In the genomic region with DNA sequence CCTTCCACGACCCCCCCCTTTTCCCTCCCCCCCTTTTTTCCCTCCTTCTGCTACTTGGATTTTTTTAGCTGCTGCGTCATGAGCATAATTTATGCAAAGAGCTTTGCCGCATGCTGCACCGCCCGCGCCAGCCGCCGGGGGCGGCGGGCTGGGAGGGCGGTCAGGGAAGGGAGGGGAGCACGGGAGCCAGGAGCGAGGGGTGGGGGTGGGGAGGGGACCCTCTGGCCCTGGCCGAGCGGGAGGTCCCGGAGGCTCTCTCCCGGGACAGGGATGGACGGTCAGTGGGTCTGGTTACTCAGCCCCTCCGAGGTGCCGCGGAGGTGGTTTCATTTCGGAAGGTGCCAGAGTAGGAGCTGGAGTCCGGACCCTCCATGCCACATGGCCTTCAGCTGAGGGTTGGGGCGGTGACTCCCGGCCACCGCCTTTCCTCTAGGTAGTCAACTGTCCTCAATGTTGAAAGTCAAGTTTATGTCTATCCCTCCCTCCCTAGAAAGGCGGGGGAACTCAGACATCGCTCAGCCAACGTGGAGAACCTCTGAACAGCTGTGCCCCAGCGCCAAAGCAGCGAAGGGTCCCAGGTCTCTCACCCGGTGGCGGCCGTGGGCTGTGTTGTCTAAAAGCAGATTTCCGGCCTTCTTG, we compare ENCODE assay signal across 1 cellular context.
TF ChIP-seq lines count a peak whose summit lies in the region.

A gene with protein sequence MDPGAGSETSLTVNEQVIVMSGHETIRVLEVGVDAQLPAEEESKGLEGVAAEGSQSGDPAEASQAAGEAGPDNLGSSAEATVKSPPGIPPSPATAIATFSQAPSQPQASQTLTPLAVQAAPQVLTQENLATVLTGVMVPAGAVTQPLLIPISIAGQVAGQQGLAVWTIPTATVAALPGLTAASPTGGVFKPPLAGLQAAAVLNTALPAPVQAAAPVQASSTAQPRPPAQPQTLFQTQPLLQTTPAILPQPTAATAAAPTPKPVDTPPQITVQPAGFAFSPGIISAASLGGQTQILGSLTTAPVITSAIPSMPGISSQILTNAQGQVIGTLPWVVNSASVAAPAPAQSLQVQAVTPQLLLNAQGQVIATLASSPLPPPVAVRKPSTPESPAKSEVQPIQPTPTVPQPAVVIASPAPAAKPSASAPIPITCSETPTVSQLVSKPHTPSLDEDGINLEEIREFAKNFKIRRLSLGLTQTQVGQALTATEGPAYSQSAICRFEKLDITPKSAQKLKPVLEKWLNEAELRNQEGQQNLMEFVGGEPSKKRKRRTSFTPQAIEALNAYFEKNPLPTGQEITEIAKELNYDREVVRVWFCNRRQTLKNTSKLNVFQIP (minus strand): TSS at position 95 of the 639 bp plus-strand sequence. CDS start 11,226 bp downstream, outside the sequence.

TF ChIP-seq in HEK293, 187 proteins besides CTCF, POLR2A, EP300 and RAD21 (continued from another document):
- TF ChIP-seq, protein P1, sequence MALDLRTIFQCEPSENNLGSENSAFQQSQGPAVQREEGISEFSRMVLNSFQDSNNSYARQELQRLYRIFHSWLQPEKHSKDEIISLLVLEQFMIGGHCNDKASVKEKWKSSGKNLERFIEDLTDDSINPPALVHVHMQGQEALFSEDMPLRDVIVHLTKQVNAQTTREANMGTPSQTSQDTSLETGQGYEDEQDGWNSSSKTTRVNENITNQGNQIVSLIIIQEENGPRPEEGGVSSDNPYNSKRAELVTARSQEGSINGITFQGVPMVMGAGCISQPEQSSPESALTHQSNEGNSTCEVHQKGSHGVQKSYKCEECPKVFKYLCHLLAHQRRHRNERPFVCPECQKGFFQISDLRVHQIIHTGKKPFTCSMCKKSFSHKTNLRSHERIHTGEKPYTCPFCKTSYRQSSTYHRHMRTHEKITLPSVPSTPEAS (tag by site-specific recombination; IDR thresholded peaks at IDR 0.05), result no peak
- TF ChIP-seq, protein P2, sequence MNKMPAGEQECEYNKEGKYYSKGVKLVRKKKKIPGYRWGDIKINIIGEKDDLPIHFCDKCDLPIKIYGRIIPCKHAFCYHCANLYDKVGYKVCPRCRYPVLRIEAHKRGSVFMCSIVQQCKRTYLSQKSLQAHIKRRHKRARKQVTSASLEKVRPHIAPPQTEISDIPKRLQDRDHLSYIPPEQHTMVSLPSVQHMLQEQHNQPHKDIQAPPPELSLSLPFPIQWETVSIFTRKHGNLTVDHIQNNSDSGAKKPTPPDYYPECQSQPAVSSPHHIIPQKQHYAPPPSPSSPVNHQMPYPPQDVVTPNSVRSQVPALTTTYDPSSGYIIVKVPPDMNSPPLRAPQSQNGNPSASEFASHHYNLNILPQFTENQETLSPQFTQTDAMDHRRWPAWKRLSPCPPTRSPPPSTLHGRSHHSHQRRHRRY (tag by site-specific recombination; IDR thresholded peaks at IDR 0.05), result no peak
- TF ChIP-seq SCRT2 (tag by site-specific recombination; IDR thresholded peaks at IDR 0.05) (no peak), ZNF433 (tag by site-specific recombination; IDR thresholded peaks at IDR 0.05; ENCODE audit: low read depth) (no peak), ZNF510 (tag by site-specific recombination; IDR thresholded peaks at IDR 0.05; ENCODE audit: insufficient replicate concordance) (no peak), ZNF292 (tag by site-specific recombination; IDR thresholded peaks at IDR 0.05; ENCODE audit: borderline replicate concordance, low read depth) (no peak), ZNF843 (tag by site-specific recombination; IDR thresholded peaks at IDR 0.05) (no peak), ZNF23 (tag by site-specific recombination; IDR thresholded peaks at IDR 0.05; ENCODE audit: borderline replicate concordance) (no peak), ZNF140 (tag by site-specific recombination; IDR thresholded peaks at IDR 0.05) (no peak), TRIM28 (IDR thresholded peaks at IDR 0.05; ENCODE audit: borderline replicate concordance, low read length) (no peak), ZNF792 (tag by site-specific recombination; IDR thresholded peaks at IDR 0.05) (no peak), ZBTB48 (tag by site-specific recombination; IDR thresholded peaks at IDR 0.05) (peak; percentile 55; the same call in 1 of the 2 replicates), ZNF624 (tag by site-specific recombination; IDR thresholded peaks at IDR 0.05) (no peak), KLF10 (tag by site-specific recombination; IDR thresholded peaks at IDR 0.05) (no peak)
- TF ChIP-seq, protein P3, sequence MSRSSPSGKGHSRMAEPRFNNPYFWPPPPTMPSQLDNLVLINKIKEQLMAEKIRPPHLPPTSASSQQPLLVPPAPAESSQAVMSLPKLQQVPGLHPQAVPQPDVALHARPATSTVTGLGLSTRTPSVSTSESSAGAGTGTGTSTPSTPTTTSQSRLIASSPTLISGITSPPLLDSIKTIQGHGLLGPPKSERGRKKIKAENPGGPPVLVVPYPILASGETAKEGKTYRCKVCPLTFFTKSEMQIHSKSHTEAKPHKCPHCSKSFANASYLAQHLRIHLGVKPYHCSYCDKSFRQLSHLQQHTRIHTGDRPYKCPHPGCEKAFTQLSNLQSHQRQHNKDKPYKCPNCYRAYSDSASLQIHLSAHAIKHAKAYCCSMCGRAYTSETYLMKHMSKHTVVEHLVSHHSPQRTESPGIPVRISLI (tag by site-specific recombination; IDR thresholded peaks at IDR 0.05), result peak; percentile 67; the same call in 1 of the 2 replicates
- TF ChIP-seq, protein P4, sequence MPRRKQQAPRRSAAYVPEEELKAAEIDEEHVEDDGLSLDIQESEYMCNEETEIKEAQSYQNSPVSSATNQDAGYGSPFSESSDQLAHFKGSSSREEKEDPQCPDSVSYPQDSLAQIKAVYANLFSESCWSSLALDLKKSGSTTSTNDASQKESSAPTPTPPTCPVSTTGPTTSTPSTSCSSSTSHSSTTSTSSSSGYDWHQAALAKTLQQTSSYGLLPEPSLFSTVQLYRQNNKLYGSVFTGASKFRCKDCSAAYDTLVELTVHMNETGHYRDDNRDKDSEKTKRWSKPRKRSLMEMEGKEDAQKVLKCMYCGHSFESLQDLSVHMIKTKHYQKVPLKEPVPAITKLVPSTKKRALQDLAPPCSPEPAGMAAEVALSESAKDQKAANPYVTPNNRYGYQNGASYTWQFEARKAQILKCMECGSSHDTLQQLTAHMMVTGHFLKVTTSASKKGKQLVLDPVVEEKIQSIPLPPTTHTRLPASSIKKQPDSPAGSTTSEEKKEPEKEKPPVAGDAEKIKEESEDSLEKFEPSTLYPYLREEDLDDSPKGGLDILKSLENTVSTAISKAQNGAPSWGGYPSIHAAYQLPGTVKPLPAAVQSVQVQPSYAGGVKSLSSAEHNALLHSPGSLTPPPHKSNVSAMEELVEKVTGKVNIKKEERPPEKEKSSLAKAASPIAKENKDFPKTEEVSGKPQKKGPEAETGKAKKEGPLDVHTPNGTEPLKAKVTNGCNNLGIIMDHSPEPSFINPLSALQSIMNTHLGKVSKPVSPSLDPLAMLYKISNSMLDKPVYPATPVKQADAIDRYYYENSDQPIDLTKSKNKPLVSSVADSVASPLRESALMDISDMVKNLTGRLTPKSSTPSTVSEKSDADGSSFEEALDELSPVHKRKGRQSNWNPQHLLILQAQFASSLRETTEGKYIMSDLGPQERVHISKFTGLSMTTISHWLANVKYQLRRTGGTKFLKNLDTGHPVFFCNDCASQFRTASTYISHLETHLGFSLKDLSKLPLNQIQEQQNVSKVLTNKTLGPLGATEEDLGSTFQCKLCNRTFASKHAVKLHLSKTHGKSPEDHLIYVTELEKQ (tag by site-specific recombination; IDR thresholded peaks at IDR 0.05; ENCODE audit: borderline replicate concordance), result no peak; the same call in 1 of the 2 replicates
- TF ChIP-seq, protein P5, sequence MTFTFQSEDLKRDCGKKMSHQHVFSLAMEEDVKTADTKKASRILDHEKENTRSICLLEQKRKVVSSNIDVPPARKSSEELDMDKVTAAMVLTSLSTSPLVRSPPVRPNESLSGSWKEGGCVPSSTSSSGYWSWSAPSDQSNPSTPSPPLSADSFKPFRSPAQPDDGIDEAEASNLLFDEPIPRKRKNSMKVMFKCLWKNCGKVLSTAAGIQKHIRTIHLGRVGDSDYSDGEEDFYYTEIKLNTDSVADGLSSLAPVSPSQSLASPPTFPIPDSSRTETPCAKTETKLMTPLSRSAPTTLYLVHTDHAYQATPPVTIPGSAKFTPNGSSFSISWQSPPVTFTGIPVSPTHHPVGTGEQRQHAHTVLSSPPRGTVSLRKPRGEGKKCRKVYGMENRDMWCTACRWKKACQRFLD (tag by site-specific recombination; IDR thresholded peaks at IDR 0.05), result no peak
- TF ChIP-seq, protein P6, sequence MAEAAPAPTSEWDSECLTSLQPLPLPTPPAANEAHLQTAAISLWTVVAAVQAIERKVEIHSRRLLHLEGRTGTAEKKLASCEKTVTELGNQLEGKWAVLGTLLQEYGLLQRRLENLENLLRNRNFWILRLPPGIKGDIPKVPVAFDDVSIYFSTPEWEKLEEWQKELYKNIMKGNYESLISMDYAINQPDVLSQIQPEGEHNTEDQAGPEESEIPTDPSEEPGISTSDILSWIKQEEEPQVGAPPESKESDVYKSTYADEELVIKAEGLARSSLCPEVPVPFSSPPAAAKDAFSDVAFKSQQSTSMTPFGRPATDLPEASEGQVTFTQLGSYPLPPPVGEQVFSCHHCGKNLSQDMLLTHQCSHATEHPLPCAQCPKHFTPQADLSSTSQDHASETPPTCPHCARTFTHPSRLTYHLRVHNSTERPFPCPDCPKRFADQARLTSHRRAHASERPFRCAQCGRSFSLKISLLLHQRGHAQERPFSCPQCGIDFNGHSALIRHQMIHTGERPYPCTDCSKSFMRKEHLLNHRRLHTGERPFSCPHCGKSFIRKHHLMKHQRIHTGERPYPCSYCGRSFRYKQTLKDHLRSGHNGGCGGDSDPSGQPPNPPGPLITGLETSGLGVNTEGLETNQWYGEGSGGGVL (tag by site-specific recombination; IDR thresholded peaks at IDR 0.05), result peak; percentile 95
